ENCODE assay signal across 7 cellular contexts in genomic region chr19:49427855-49428546, GRCh38. TPM values are rescaled to one million over a fixed set of nuclear protein-coding genes. Genes with fewer than 3 reads are reported as not detected.
DNase-seq lines count a peak whose midpoint lies in the region; ATAC-seq, FAIRE-seq and TF ChIP-seq lines count a peak whose summit lies in the region.

No MANE protein-coding gene starts in this region.

- peaks cover 39 to 40% of the 10 kb centered on the region in 2 donors for H3K4me1 Mint-ChIP-seq in natural killer cell treated with Interleukin-12 subunit alpha and Interleukin-12 subunit beta and Interleukin-15 and Interleukin-18, amount 100 ng/mL, for 72 hours (ENCODE audit: low read depth in 2 of 2)

- H3K4me3 Mint-ChIP-seq in natural killer cell treated with Interleukin-12 subunit alpha and Interleukin-12 subunit beta and Interleukin-15 and Interleukin-18, amount 100 ng/mL, for 72 hours: peak overlapping the region; percentile 51

- no peak overlapping the region for H3K27ac ChIP-seq in body of pancreas

- H3K27me3 Mint-ChIP-seq in natural killer cell treated with Interleukin-12 subunit alpha and Interleukin-12 subunit beta and Interleukin-15 and Interleukin-18, amount 100 ng/mL, for 72 hours: peaks cover 62 to 85% of the 10 kb centered on the region in 2 donors

- H3K36me3 ChIP-seq in ES-I3 (ENCODE audit: insufficient read depth, low read length) (no peaks in the 10 kb centered on the region), body of pancreas (replicated peaks in 1 of 2; ENCODE audit: insufficient read depth in 1 of 2, low read depth in 2 of 2) (no peaks in the 10 kb centered on the region)

- no peak for TF ChIP-seq CTCF in NB4 (IDR thresholded peaks at IDR 0.05; ENCODE audit: low read depth, low read length)
- TF ChIP-seq CTCF in body of pancreas (IDR thresholded peaks at IDR 0.05): no peak

- intact Hi-C loops in body of pancreas (cut with DNase I): no loop called here

- ATAC-seq in body of pancreas: peak; percentile 57
- peak; percentile 39 to 55 for ATAC-seq in natural killer cell treated with Interleukin-12 subunit alpha and Interleukin-12 subunit beta and Interleukin-15 and Interleukin-18, amount 100 ng/mL, for 72 hours

- 1% methylated on average over 15 to 45 of the region's 45 CpGs for WGBS in body of pancreas, 2 donors

- no peak for FAIRE-seq in H54 (lab: Jason Lieb, UNC)

- no peaks in the 10 kb centered on the region for H3K9me3 ChIP-seq in ES-I3 (ENCODE audit: control insufficient read depth, insufficient read depth, low read length)
- no peaks in the 10 kb centered on the region for H3K9me3 ChIP-seq in body of pancreas

- H3K4me3 ChIP-seq in NB4 (ENCODE audit: low read depth, low read length) (no peak overlapping the region), body of pancreas (no peak overlapping the region)

- H3K9me3 Mint-ChIP-seq in natural killer cell treated with Interleukin-12 subunit alpha and Interleukin-12 subunit beta and Interleukin-15 and Interleukin-18, amount 100 ng/mL, for 72 hours: no peaks in the 10 kb centered on the region

- DNase-seq in NB4 (ENCODE audit: low read depth) (peak; percentile 54), body of pancreas (peak in 2 of 4 donors; percentile 35 to 46), H54 (ENCODE audit: insufficient read length, low spot score) (no peak), GM19240 (ENCODE audit: insufficient read length, low spot score) (no peak), AML-193 (lab: John Stamatoyannopoulos, UW) (no peak)
- no peak for DNase-seq in natural killer cell treated with Interleukin-12 subunit alpha and Interleukin-12 subunit beta and Interleukin-15 and Interleukin-18, amount 100 ng/mL, for 72 hours (ENCODE audit: low spot score)

- H3K27me3 ChIP-seq in body of pancreas: peaks cover 5 to 79% of the 10 kb centered on the region in 2 donors

- H3K4me1 ChIP-seq in ES-I3 (ENCODE audit: insufficient read depth, low read length): peaks cover 14% of the 10 kb centered on the region; the same call in 1 of the 2 replicates
- H3K4me1 ChIP-seq in body of pancreas: peaks cover 24% of the 10 kb centered on the region

- no peak for TF ChIP-seq POLR2A in NB4 (IDR thresholded peaks at IDR 0.05; ENCODE audit: extremely low read depth, insufficient read length)
- no peak for TF ChIP-seq POLR2A in body of pancreas (IDR thresholded peaks at IDR 0.05)
- no peak for TF ChIP-seq POLR2A in H54 (IDR thresholded peaks at IDR 0.05; ENCODE audit: low read depth, low read length)

- H3K9ac ChIP-seq in ES-I3 (ENCODE audit: low read depth, low read length): peak overlapping the region; percentile 55

- no peak overlapping the region for H3K27ac Mint-ChIP-seq in natural killer cell treated with Interleukin-12 subunit alpha and Interleukin-12 subunit beta and Interleukin-15 and Interleukin-18, amount 100 ng/mL, for 72 hours

- peaks cover 15% of the 10 kb centered on the region for H3K36me3 Mint-ChIP-seq in natural killer cell treated with Interleukin-12 subunit alpha and Interleukin-12 subunit beta and Interleukin-15 and Interleukin-18, amount 100 ng/mL, for 72 hours

RNA-seq across cellular contexts. Expression of gene GFY, which starts 2.8 kb away (rescaled TPM):
- not detected for total RNA-seq in body of pancreas
- not detected for total RNA-seq in natural killer cell treated with Interleukin-12 subunit alpha and Interleukin-12 subunit beta and Interleukin-15 and Interleukin-18, amount 100 ng/mL, for 72 hours

RNA-seq across cellular contexts. Expression of gene PTH2, which starts 4.8 kb away (rescaled TPM):
- total RNA-seq in body of pancreas: not detected
- total RNA-seq in natural killer cell treated with Interleukin-12 subunit alpha and Interleukin-12 subunit beta and Interleukin-15 and Interleukin-18, amount 100 ng/mL, for 72 hours: not detected

RNA-seq across cellular contexts. Expression of gene SLC17A7, which starts 13.3 kb away (rescaled TPM):
- under 1 TPM in 1 of 2 donors, not detected in 1; 0.26 TPM for total RNA-seq in body of pancreas
- total RNA-seq in natural killer cell treated with Interleukin-12 subunit alpha and Interleukin-12 subunit beta and Interleukin-15 and Interleukin-18, amount 100 ng/mL, for 72 hours: not detected

RNA-seq across cellular contexts. Expression of gene PIH1D1, which starts 23.6 kb away (rescaled TPM):
- total RNA-seq in body of pancreas: 10 to 100 TPM; 57.0 to 63.3 TPM
- 100 to 1,000 TPM; 110 to 170 TPM for total RNA-seq in natural killer cell treated with Interleukin-12 subunit alpha and Interleukin-12 subunit beta and Interleukin-15 and Interleukin-18, amount 100 ng/mL, for 72 hours

RNA-seq across cellular contexts. Expression of gene ALDH16A1, which starts 25.0 kb away (rescaled TPM):
- 10 to 100 TPM; 25.9 to 38.9 TPM for total RNA-seq in body of pancreas
- total RNA-seq in natural killer cell treated with Interleukin-12 subunit alpha and Interleukin-12 subunit beta and Interleukin-15 and Interleukin-18, amount 100 ng/mL, for 72 hours: 10 to 100 TPM; 29.0 to 65.2 TPM
